Comparison of ENCODE assay signal across 2 cellular contexts in the genomic region with DNA sequence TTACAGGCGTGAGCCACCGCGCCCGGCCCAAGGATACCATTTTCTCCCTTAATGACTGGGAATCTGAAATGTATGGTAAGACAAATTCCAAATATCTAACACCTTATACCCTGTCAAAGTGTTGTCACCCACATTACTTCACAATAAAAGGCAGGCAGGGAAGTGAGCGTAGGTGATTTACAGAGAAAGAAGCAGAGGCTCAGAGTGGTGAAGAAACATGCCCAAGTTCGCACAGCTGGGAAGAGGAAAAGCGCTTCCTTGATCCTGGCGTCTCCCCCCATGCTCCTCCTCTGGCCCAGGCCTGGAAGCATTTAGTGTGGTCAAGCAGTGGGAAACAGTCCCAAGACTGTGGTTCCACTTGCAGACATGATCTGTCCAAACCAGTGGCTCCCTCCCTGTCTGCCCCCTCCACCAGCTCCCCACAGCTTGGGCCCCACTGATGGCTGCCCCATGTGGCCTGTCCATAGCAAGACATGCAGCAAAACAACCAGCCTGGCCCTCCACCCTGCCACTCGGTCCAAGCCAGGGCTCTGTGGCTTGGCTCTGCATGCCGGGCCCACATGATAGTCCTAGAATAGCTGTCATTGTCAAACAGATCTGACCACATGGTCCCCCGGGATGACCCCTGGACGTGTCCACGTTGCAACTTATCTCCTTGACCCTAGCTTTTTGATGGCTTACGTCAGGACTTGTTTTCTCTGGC.
TF ChIP-seq lines count a peak whose summit lies in the region.

No MANE protein-coding gene starts in this region.

TF ChIP-seq in HCT116, 20 proteins besides CTCF, POLR2A, EP300 and RAD21:
- TF ChIP-seq, protein P1, sequence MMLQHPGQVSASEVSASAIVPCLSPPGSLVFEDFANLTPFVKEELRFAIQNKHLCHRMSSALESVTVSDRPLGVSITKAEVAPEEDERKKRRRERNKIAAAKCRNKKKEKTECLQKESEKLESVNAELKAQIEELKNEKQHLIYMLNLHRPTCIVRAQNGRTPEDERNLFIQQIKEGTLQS (IDR thresholded peaks at IDR 0.05): no peak
- TF ChIP-seq ZFX (IDR thresholded peaks at IDR 0.05) (no peak), CEBPB (IDR thresholded peaks at IDR 0.05; ENCODE audit: low read depth) (no peak), FOSL1 (IDR thresholded peaks at IDR 0.05; ENCODE audit: low read depth) (no peak), TCF7L2 (IDR thresholded peaks at IDR 0.05; ENCODE audit: borderline replicate concordance, extremely low read depth, insufficient read depth, insufficient read length) (no peak), SIN3A (IDR thresholded peaks at IDR 0.05; ENCODE audit: low read depth) (no peak), SRF (IDR thresholded peaks at IDR 0.05; ENCODE audit: low read depth) (no peak), EZH2phosphoT487 (IDR thresholded peaks at IDR 0.05; ENCODE audit: borderline replicate concordance) (no peak), ZNF274 (IDR thresholded peaks at IDR 0.05; ENCODE audit: low read depth, low read length) (no peak), EZH2 (IDR thresholded peaks at IDR 0.05) (no peak), POLR2AphosphoS5 (IDR thresholded peaks at IDR 0.05; ENCODE audit: low read depth, low read length) (no peak)
- TF ChIP-seq, protein P2, sequence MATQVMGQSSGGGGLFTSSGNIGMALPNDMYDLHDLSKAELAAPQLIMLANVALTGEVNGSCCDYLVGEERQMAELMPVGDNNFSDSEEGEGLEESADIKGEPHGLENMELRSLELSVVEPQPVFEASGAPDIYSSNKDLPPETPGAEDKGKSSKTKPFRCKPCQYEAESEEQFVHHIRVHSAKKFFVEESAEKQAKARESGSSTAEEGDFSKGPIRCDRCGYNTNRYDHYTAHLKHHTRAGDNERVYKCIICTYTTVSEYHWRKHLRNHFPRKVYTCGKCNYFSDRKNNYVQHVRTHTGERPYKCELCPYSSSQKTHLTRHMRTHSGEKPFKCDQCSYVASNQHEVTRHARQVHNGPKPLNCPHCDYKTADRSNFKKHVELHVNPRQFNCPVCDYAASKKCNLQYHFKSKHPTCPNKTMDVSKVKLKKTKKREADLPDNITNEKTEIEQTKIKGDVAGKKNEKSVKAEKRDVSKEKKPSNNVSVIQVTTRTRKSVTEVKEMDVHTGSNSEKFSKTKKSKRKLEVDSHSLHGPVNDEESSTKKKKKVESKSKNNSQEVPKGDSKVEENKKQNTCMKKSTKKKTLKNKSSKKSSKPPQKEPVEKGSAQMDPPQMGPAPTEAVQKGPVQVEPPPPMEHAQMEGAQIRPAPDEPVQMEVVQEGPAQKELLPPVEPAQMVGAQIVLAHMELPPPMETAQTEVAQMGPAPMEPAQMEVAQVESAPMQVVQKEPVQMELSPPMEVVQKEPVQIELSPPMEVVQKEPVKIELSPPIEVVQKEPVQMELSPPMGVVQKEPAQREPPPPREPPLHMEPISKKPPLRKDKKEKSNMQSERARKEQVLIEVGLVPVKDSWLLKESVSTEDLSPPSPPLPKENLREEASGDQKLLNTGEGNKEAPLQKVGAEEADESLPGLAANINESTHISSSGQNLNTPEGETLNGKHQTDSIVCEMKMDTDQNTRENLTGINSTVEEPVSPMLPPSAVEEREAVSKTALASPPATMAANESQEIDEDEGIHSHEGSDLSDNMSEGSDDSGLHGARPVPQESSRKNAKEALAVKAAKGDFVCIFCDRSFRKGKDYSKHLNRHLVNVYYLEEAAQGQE (IDR thresholded peaks at IDR 0.05; ENCODE audit: low read depth): no peak
- TF ChIP-seq, protein P3, sequence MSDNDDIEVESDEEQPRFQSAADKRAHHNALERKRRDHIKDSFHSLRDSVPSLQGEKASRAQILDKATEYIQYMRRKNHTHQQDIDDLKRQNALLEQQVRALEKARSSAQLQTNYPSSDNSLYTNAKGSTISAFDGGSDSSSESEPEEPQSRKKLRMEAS (IDR thresholded peaks at IDR 0.05): no peak
- TF ChIP-seq, protein P4, sequence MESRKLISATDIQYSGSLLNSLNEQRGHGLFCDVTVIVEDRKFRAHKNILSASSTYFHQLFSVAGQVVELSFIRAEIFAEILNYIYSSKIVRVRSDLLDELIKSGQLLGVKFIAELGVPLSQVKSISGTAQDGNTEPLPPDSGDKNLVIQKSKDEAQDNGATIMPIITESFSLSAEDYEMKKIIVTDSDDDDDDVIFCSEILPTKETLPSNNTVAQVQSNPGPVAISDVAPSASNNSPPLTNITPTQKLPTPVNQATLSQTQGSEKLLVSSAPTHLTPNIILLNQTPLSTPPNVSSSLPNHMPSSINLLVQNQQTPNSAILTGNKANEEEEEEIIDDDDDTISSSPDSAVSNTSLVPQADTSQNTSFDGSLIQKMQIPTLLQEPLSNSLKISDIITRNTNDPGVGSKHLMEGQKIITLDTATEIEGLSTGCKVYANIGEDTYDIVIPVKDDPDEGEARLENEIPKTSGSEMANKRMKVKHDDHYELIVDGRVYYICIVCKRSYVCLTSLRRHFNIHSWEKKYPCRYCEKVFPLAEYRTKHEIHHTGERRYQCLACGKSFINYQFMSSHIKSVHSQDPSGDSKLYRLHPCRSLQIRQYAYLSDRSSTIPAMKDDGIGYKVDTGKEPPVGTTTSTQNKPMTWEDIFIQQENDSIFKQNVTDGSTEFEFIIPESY (IDR thresholded peaks at IDR 0.05; ENCODE audit: extremely low read depth, insufficient replicate concordance, low read length): no peak
TF ChIP-seq in HCT116: peak in this region for 0.

TF ChIP-seq in H1, 55 proteins besides CTCF, POLR2A, EP300 and RAD21:
- TF ChIP-seq, protein P3 (IDR thresholded peaks at IDR 0.05): no peak
